Comparison of ENCODE assay signal across 1 cellular context in genomic region chr5:181221792-181222629, GRCh38.
TF ChIP-seq lines count a peak whose summit lies in the region.

No MANE protein-coding gene starts in this region.

TF ChIP-seq in GM12878, 131 proteins besides CTCF, POLR2A, EP300 and RAD21 (continued from another document and continues in another):
- TF ChIP-seq ATF2 (IDR thresholded peaks at IDR 0.05; ENCODE audit: low read length) = no peak
- TF ChIP-seq ZBTB40 (IDR thresholded peaks at IDR 0.05; ENCODE audit: borderline replicate concordance) = peak; percentile 81
- TF ChIP-seq ATF3 (IDR thresholded peaks at IDR 0.05; ENCODE audit: borderline replicate concordance, extremely low read depth, low read depth, low read length) = no peak
- TF ChIP-seq ASH2L (IDR thresholded peaks at IDR 0.05; ENCODE audit: borderline replicate concordance, low read depth) = no peak
- TF ChIP-seq ZBED1 (IDR thresholded peaks at IDR 0.05; ENCODE audit: borderline replicate concordance) = peak; percentile 81; the same call in 1 of the 2 replicates
- peak; percentile 94 for TF ChIP-seq YY1 (IDR thresholded peaks at IDR 0.05; ENCODE audit: low read depth, low read length)
- no peak for TF ChIP-seq IRF3 (IDR thresholded peaks at IDR 0.05)
- TF ChIP-seq SREBF2 (IDR thresholded peaks at IDR 0.05; ENCODE audit: low read length) = peak; percentile 92
- peak; percentile 96 for TF ChIP-seq TARDBP (IDR thresholded peaks at IDR 0.05; ENCODE audit: borderline replicate concordance)
- TF ChIP-seq GABPA (IDR thresholded peaks at IDR 0.05; ENCODE audit: low read depth) = no peak
- TF ChIP-seq NRF1 (conservative IDR thresholded peaks at IDR 0.05; ENCODE audit: low read depth, low read length) = 0 out of 2 replicates have a peak, but pooled peaks have one; percentile 8
- no peak for TF ChIP-seq ZNF592 (IDR thresholded peaks at IDR 0.05)
- peak; percentile 92 for TF ChIP-seq CBFB (IDR thresholded peaks at IDR 0.05; ENCODE audit: low read depth)
- TF ChIP-seq MTA3 (IDR thresholded peaks at IDR 0.05; ENCODE audit: borderline replicate concordance, low read length) = no peak
- TF ChIP-seq CEBPZ (IDR thresholded peaks at IDR 0.05; ENCODE audit: low read depth, low read length) = 0 out of 2 replicates have a peak, but pooled peaks have one; percentile 24
- peak; percentile 75; the same call in 1 of the 2 replicates for TF ChIP-seq MAX (IDR thresholded peaks at IDR 0.05; ENCODE audit: low read depth, low read length)
- TF ChIP-seq EED (IDR thresholded peaks at IDR 0.05; ENCODE audit: low read depth) = peak; percentile 83; the same call in 1 of the 2 replicates
- TF ChIP-seq SPI1 (IDR thresholded peaks at IDR 0.05; ENCODE audit: borderline replicate concordance, insufficient read depth, low read depth, low read length) = no peak
- TF ChIP-seq TAF1 (IDR thresholded peaks at IDR 0.05; ENCODE audit: borderline replicate concordance, low read depth, low read length) = 0 out of 2 replicates have a peak, but pooled peaks have one; percentile 14
- no peak for TF ChIP-seq KDM1A (IDR thresholded peaks at IDR 0.05; ENCODE audit: borderline replicate concordance)
- peak; percentile 83 to 93 for TF ChIP-seq BHLHE40 (IDR thresholded peaks at IDR 0.05; ENCODE audit: borderline replicate concordance in 1 of 2, low read depth in 2 of 2, low read length in 1 of 2)
- 0 out of 2 replicates have a peak, but pooled peaks have one; percentile 39 for TF ChIP-seq TCF7 (IDR thresholded peaks at IDR 0.05; ENCODE audit: borderline replicate concordance)
- TF ChIP-seq CHD1 (IDR thresholded peaks at IDR 0.05; ENCODE audit: low read depth, low read length) = no peak
- TF ChIP-seq SIN3A (IDR thresholded peaks at IDR 0.05; ENCODE audit: low read depth, low read length) = no peak
- TF ChIP-seq STAT3 (IDR thresholded peaks at IDR 0.05; ENCODE audit: low read depth, low read length) = no peak
- TF ChIP-seq SKIL (IDR thresholded peaks at IDR 0.05; ENCODE audit: low read depth, poor library complexity, severe bottlenecking) = peak; percentile 83
- no peak for TF ChIP-seq ZNF622 (IDR thresholded peaks at IDR 0.05)
- no peak; the same call in 1 of the 2 replicates for TF ChIP-seq ZNF207 (IDR thresholded peaks at IDR 0.05; ENCODE audit: borderline replicate concordance)
- TF ChIP-seq RFX5 (IDR thresholded peaks at IDR 0.05; ENCODE audit: low read depth, low read length) = no peak; the same call in 1 of the 2 replicates
- TF ChIP-seq MYC (IDR thresholded peaks at IDR 0.05; ENCODE audit: insufficient read depth, insufficient read length, insufficient replicate concordance, low read length, severe bottlenecking) = peak; percentile 46
- TF ChIP-seq PAX5 (IDR thresholded peaks at IDR 0.05; ENCODE audit: borderline replicate concordance, low read depth, low read length) = peak; percentile 31; the same call in 1 of the 2 replicates
- peak; percentile 69; the same call in 2 of the 3 replicates for TF ChIP-seq POU2F2 (IDR thresholded peaks at IDR 0.05; ENCODE audit: borderline replicate concordance, low read depth, low read length)
- peak; percentile 46; the same call in 1 of the 2 replicates for TF ChIP-seq ELK1 (IDR thresholded peaks at IDR 0.05; ENCODE audit: low read depth, low read length)
- TF ChIP-seq IKZF1 (conservative IDR thresholded peaks at IDR 0.05) = peak; percentile 91
- TF ChIP-seq HSF1 (IDR thresholded peaks at IDR 0.05; ENCODE audit: low read depth, low read length) = no peak
- no peak for TF ChIP-seq CEBPB (IDR thresholded peaks at IDR 0.05; ENCODE audit: borderline replicate concordance in 1 of 2, low read depth in 2 of 2, low read length in 2 of 2)
- TF ChIP-seq TCF3 (IDR thresholded peaks at IDR 0.05; ENCODE audit: borderline replicate concordance, insufficient read depth, low read depth, low read length) = 0 out of 2 replicates have a peak, but pooled peaks have one; percentile 59
- peak; percentile 78; the same call in 1 of the 2 replicates for TF ChIP-seq TBL1XR1 (IDR thresholded peaks at IDR 0.05; ENCODE audit: low read depth, low read length)
- peak; percentile 76 to 88 for TF ChIP-seq IKZF2 (IDR thresholded peaks at IDR 0.05)
